Comparison of ENCODE assay signal across 23 cellular contexts in the genomic region with DNA sequence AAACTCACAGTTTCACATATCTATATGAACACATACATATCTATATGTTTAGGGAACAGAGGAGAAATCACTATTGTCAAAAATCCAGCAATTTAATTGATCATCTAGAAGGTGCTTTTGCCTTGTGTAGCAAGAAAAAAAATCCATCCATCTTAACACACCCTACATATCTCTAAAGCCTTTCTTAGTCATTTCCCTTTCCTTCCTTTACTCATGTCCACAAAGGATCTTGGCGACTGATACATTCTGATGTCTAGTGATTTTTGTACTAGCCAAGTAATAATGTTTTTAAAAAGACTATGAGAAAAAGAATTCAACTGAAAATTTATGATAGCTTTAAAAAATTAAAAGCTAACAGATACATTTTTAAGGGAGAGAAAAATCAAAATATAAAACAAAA. TPM values are rescaled to one million over a fixed set of nuclear protein-coding genes. Genes with fewer than 3 reads are reported as not detected.
A peak's percentile ranks its signal among the peaks of the same experiment; 100 is the strongest.
DNase-seq lines count a peak whose midpoint lies in the region; ATAC-seq, FAIRE-seq and TF ChIP-seq lines count a peak whose summit lies in the region.
"Had no signal": no experiment of that assay in that cellular context is flagged by ENCODE, and none has a peak within 500 bp of the region (broad histone marks: within the 10 kb centered on the region; RNA-seq: fewer than 3 reads in every experiment).

No MANE protein-coding gene starts in this region.

- intact Hi-C loops in activated CD4-positive, alpha-beta T cell treated with anti-CD3 and anti-CD28 coated beads for 36 hours (cut with DNase I, micrococcal nuclease), result no loop called here

- H3K36me3 ChIP-seq in astrocyte (ENCODE audit: insufficient read depth, low read length), result no peaks in the 10 kb centered on the region

- TF ChIP-seq CTCF in astrocyte (IDR thresholded peaks at IDR 0.05; ENCODE audit: insufficient read depth, low read depth, low read length), result no peak

- POLR2A ChIA-PET in activated CD4-positive, alpha-beta T cell treated with anti-CD3 and anti-CD28 coated beads for 36 hours (lab: Charles Lee), result no interaction called here

- H3K4me3 Mint-ChIP-seq in activated CD4-positive, alpha-beta T cell treated with anti-CD3 and anti-CD28 coated beads for 36 hours, result no peak overlapping the region
- H3K4me3 Mint-ChIP-seq in astrocyte (ENCODE audit: unreplicated experiment), result no peak overlapping the region
- H3K4me3 Mint-ChIP-seq: activated naive CD8-positive, alpha-beta T cell; CD4-positive, alpha-beta T cell; neural progenitor cell; stimulated activated naive CD8-positive, alpha-beta T cell treated with anti-CD3 and anti-CD28 coated beads, Interleukin-15, Interleukin-2, amounts not matched to agents 100 ng/mL and 50 ng/mL, for 24 hours had no signal

- FAIRE-seq in astrocyte (lab: Jason Lieb, UNC), result peak; percentile 93

- H4K20me1 ChIP-seq in astrocyte (ENCODE audit: insufficient read depth, low read length), result no peaks in the 10 kb centered on the region

- H3K27me3 Mint-ChIP-seq in activated CD4-positive, alpha-beta T cell treated with anti-CD3 and anti-CD28 coated beads for 36 hours, result no peaks in the 10 kb centered on the region
- no peaks in the 10 kb centered on the region for H3K27me3 Mint-ChIP-seq in astrocyte (ENCODE audit: low read depth, unreplicated experiment)
- H3K27me3 Mint-ChIP-seq: activated naive CD8-positive, alpha-beta T cell; CD4-positive, alpha-beta T cell; stimulated activated naive CD8-positive, alpha-beta T cell treated with anti-CD3 and anti-CD28 coated beads, Interleukin-15, Interleukin-2, amounts not matched to agents 100 ng/mL and 50 ng/mL, for 24 hours had no signal

- DNase-seq in activated CD4-positive, alpha-beta T cell treated with anti-CD3 and anti-CD28 coated beads for 36 hours, result no peak
- no peak for DNase-seq in activated CD4-positive, alpha-beta T cell treated with anti-CD3 and anti-CD28 coated beads, Interleukin-2, amount 50 U/mL, for 48 hours
- DNase-seq in LHCN-M2 (ENCODE audit: low read depth), result peak; percentile 9
- DNase-seq in astrocyte (ENCODE audit: low read depth), result peak; percentile 48
- peak; percentile 76 for DNase-seq in iris pigment epithelial cell (ENCODE audit: low read depth)
- DNase-seq in SW480 (ENCODE audit: low spot score), result no peak
- DNase-seq: CD4-positive, alpha-beta T cell; DND-41; dorsolateral prefrontal cortex; hypothalamus; kidney glomerular epithelial cell; NCI-H2081; NCI-H510A treated with DMSO at 0.1 percent for 48 hours had no signal

- H3K4me1 Mint-ChIP-seq in activated CD4-positive, alpha-beta T cell treated with anti-CD3 and anti-CD28 coated beads for 36 hours, result peaks cover 13% of the 10 kb centered on the region
- peaks cover 9% of the 10 kb centered on the region for H3K4me1 Mint-ChIP-seq in astrocyte (ENCODE audit: low read depth, unreplicated experiment)
- H3K4me1 Mint-ChIP-seq: neural progenitor cell had no signal

- no peaks in the 10 kb centered on the region for H3K9me3 ChIP-seq in astrocyte (ENCODE audit: insufficient read depth, low read depth, low read length)

- H3K27me3 ChIP-seq in astrocyte (ENCODE audit: insufficient read depth, low read length), result no peaks in the 10 kb centered on the region
- H3K27me3 ChIP-seq: dorsolateral prefrontal cortex, neural progenitor cell had no signal

- H3K27ac Mint-ChIP-seq in activated CD4-positive, alpha-beta T cell treated with anti-CD3 and anti-CD28 coated beads for 36 hours, result no peak overlapping the region
- H3K27ac Mint-ChIP-seq in astrocyte (ENCODE audit: unreplicated experiment), result peak overlapping the region; percentile 62
- H3K27ac Mint-ChIP-seq: activated naive CD8-positive, alpha-beta T cell; CD4-positive, alpha-beta T cell; neural progenitor cell; stimulated activated naive CD8-positive, alpha-beta T cell treated with anti-CD3 and anti-CD28 coated beads, Interleukin-15, Interleukin-2, amounts not matched to agents 100 ng/mL and 50 ng/mL, for 24 hours had no signal

- H2AFZ ChIP-seq in astrocyte (ENCODE audit: low read depth, low read length), result no peak overlapping the region
- H2AFZ ChIP-seq: neural progenitor cell had no signal

- no peaks in the 10 kb centered on the region for H3K4me1 ChIP-seq in astrocyte (ENCODE audit: insufficient read depth, low read length)
- H3K4me1 ChIP-seq: neural progenitor cell had no signal

- peak overlapping the region; percentile 2 for H3K4me2 ChIP-seq in astrocyte (ENCODE audit: low read length)
- H3K4me2 ChIP-seq: neural progenitor cell had no signal

- CTCF ChIA-PET in activated CD4-positive, alpha-beta T cell treated with anti-CD3 and anti-CD28 coated beads for 36 hours (lab: Charles Lee), result no interaction called here

- no peak overlapping the region for H3K9ac ChIP-seq in astrocyte (ENCODE audit: low read length)
- H3K9ac ChIP-seq: neural progenitor cell had no signal

- H3K36me3 Mint-ChIP-seq in activated CD4-positive, alpha-beta T cell treated with anti-CD3 and anti-CD28 coated beads for 36 hours (ENCODE audit: low read depth), result peaks cover 6% of the 10 kb centered on the region
- H3K36me3 Mint-ChIP-seq in astrocyte (ENCODE audit: low read depth, unreplicated experiment), result peaks cover 3% of the 10 kb centered on the region

- H3K9me3 Mint-ChIP-seq in activated CD4-positive, alpha-beta T cell treated with anti-CD3 and anti-CD28 coated beads for 36 hours (ENCODE audit: low read depth), result no peaks in the 10 kb centered on the region
- H3K9me3 Mint-ChIP-seq in astrocyte (ENCODE audit: unreplicated experiment), result no peaks in the 10 kb centered on the region
- H3K9me3 Mint-ChIP-seq: CD4-positive, alpha-beta T cell; neural progenitor cell; stimulated activated naive CD8-positive, alpha-beta T cell treated with anti-CD3 and anti-CD28 coated beads, Interleukin-15, Interleukin-2, amounts not matched to agents 100 ng/mL and 50 ng/mL, for 24 hours had no signal

- ATAC-seq in activated CD4-positive, alpha-beta T cell treated with anti-CD3 and anti-CD28 coated beads for 36 hours, result peak; percentile 78
- ATAC-seq in HG03280 (IDR thresholded peaks at IDR 0.05; ENCODE audit: unreplicated experiment) (no peak), GM19463 (IDR thresholded peaks at IDR 0.05; ENCODE audit: unreplicated experiment) (no peak)

- no peak overlapping the region for H3K4me3 ChIP-seq in astrocyte (ENCODE audit: insufficient read depth, low read depth, low read length)
- H3K4me3 ChIP-seq: dorsolateral prefrontal cortex, neural progenitor cell had no signal

- H3K79me2 ChIP-seq in astrocyte (ENCODE audit: insufficient read depth, low read length), result no peaks in the 10 kb centered on the region

- no peak overlapping the region for H3K27ac ChIP-seq in astrocyte (ENCODE audit: low read depth, low read length)
- H3K27ac ChIP-seq: 22Rv1, dorsolateral prefrontal cortex, HL-60, neural progenitor cell had no signal

RNA-seq across cellular contexts. Expression of a gene that starts 22.5 kb away (rescaled TPM):
- total RNA-seq in activated CD4-positive, alpha-beta T cell treated with anti-CD3 and anti-CD28 coated beads for 36 hours, result 1 to 10 TPM; 5.1 TPM
- total RNA-seq in LHCN-M2 (2014; rRNA removed), result 4.2 and 5.3 TPM in 2 replicates
- polyA plus RNA-seq in LHCN-M2 (2012), result 1.4 TPM
- total RNA-seq in astrocyte, result 9.8 and 10.2 TPM in 2 replicates

RNA-seq across cellular contexts. Expression of a gene that starts 51.8 kb away (rescaled TPM):
- not detected for total RNA-seq in activated CD4-positive, alpha-beta T cell treated with anti-CD3 and anti-CD28 coated beads for 36 hours
- not detected in 2 replicates for total RNA-seq in LHCN-M2 (2014; rRNA removed)
- polyA plus RNA-seq in LHCN-M2 (2012), result not detected
- total RNA-seq in astrocyte, result 2.2 and 2.8 TPM in 2 replicates
- total RNA-seq: CD4-positive, alpha-beta T cell; renal cortical epithelial cell; T-helper 2 cell treated with Interferon-gamma antibody and Interleukin-4, amounts not matched to agents 100 ng/mL and 5 ng/mL, for 36 hours; ureter had no signal

Comparison
In these comparisons a context has a peak if more than half of its experiments do, and no peak if none do; other contexts are left out.
1. DNase-seq: peak in LHCN-M2 (single experiment), astrocyte (single experiment) and iris pigment epithelial cell (single experiment); none in activated CD4-positive, alpha-beta T cell treated with anti-CD3 and anti-CD28 coated beads for 36 hours (single experiment), activated CD4-positive, alpha-beta T cell treated with anti-CD3 and anti-CD28 coated beads, Interleukin-2, amount 50 U/mL, for 48 hours (0 of 2) and SW480 (single experiment).